In genomic region chr7:150049012-150049655, GRCh38 we compare ENCODE assay signal across 8 cellular contexts.
A peak's percentile ranks its signal among the peaks of the same experiment; 100 is the strongest.
DNase-seq lines count a peak whose midpoint lies in the region; ATAC-seq and TF ChIP-seq lines count a peak whose summit lies in the region.
"Not testable (repeated sequence)": the region's sequence is repeated elsewhere in the genome, so short reads cannot be mapped to it uniquely, and the experiment has no call there.

No MANE protein-coding gene starts in this region.

- H3K27ac ChIP-seq in mammary epithelial cell (ENCODE audit: insufficient read depth, low read depth, low read length); mesendoderm (ENCODE audit: low read depth, low read length): not testable (repeated sequence)
- H3K27ac ChIP-seq in heart left ventricle, result peak overlapping the region in 1 of 12 donors; percentile 58

- not testable (repeated sequence) for H2BK120ac ChIP-seq in mesendoderm (ENCODE audit: low read depth, low read length)

- H3K4me3 ChIP-seq in mammary epithelial cell (replicated peaks in 1 of 3; ENCODE audit: insufficient read depth in 1 of 3, low read depth in 2 of 3, low read length in 3 of 3) (peak overlapping the region in 2 of 3 experiments; percentile 11 to 34), heart left ventricle (peak overlapping the region in 11 of 12 donors; percentile 14 to 54 (median 44)), retinal pigment epithelial cell (ENCODE audit: low read length) (peak overlapping the region; percentile 33)
- not testable (repeated sequence) for H3K4me3 ChIP-seq in mesendoderm (ENCODE audit: low read length)

- peak overlapping the region; percentile 82 for H3K56ac ChIP-seq in mesendoderm (ENCODE audit: low read length)

- CTCF ChIA-PET in mammary epithelial cell (lab: Charles Lee; ENCODE audit: low non-redundant PET), result not testable (repeated sequence)

- H3K79me1 ChIP-seq in mesendoderm (ENCODE audit: low read length), result not testable (repeated sequence)

- H3K4ac ChIP-seq in mesendoderm (ENCODE audit: low read depth, low read length), result not testable (repeated sequence)

- not testable (repeated sequence) for H4K20me1 ChIP-seq in mammary epithelial cell (ENCODE audit: insufficient read depth, low read length)

- H3K4me2 ChIP-seq in mammary epithelial cell (ENCODE audit: insufficient read depth, low read depth, low read length) (peak overlapping the region; percentile 64), mesendoderm (ENCODE audit: low read length) (peak overlapping the region; percentile 23)

- not testable (repeated sequence) for H3K4me1 ChIP-seq in mammary epithelial cell (ENCODE audit: insufficient read depth, low read length); mesendoderm (ENCODE audit: control insufficient read depth, low read depth, low read length)
- H3K4me1 ChIP-seq in heart left ventricle, result peaks cover 0 to 18% (median 2%) of the 10 kb centered on the region in 12 donors

- not testable (repeated sequence) for H3K23ac ChIP-seq in mesendoderm (ENCODE audit: low read length)

- intact Hi-C loops in mammary epithelial cell (cut with micrococcal nuclease) (loop anchor here (5.0 kb wide), 1 partner anchor 167 kb away; no protein-coding TSS in a partner anchor), heart left ventricle (cut with DNase I) (loop anchor here in 4 of 10 donors (5.0 to 10.0 kb wide), 3 partner anchors 164 to 244 kb away; no protein-coding TSS in a partner anchor)

- not testable (repeated sequence) for H4K5ac ChIP-seq in mesendoderm (ENCODE audit: low read length)

- H3K36me3 ChIP-seq in mammary epithelial cell (ENCODE audit: insufficient read depth, low read length); heart left ventricle; mesendoderm (ENCODE audit: control insufficient read depth, insufficient read depth, low read length): not testable (repeated sequence)

- not testable (repeated sequence) for TF ChIP-seq CTCF in mammary epithelial cell (conservative IDR thresholded peaks at IDR 0.05 in 1 of 2, IDR thresholded peaks at IDR 0.05 in 1 of 2; ENCODE audit: extremely low read depth in 1 of 2, insufficient read depth in 1 of 2, low read depth in 1 of 2, low read length in 2 of 2)
- peak in 6 of 12 donors; percentile 18 to 46 (median 22) for TF ChIP-seq CTCF in heart left ventricle (IDR thresholded peaks at IDR 0.05)
- peak; percentile 12 for TF ChIP-seq CTCF in retinal pigment epithelial cell (conservative IDR thresholded peaks at IDR 0.05; ENCODE audit: low read depth, low read length)

- H3K9me3 ChIP-seq in mammary epithelial cell (replicated peaks; ENCODE audit: insufficient read depth, low read length); heart left ventricle: not testable (repeated sequence)

- ATAC-seq in heart left ventricle, result peak in 3 of 4 donors; percentile 92 to 97 (median 94)

- H2BK5ac ChIP-seq in mesendoderm (ENCODE audit: low read length), result not testable (repeated sequence)

- in situ Hi-C loops in ACHN (cut with HindIII; ENCODE audit: low pct_ligation_motif_present, low pct_unique_long_range_greater_than_20kb, low sequenced_read_pairs); mammary epithelial cell (cut with MboI; ENCODE audit: low sequenced_read_pairs in 2 of 2): not testable (repeated sequence)

- not testable (repeated sequence) for H3K9ac ChIP-seq in mammary epithelial cell (ENCODE audit: insufficient read depth, low read length)
- H3K9ac ChIP-seq in mesendoderm (ENCODE audit: low read length), result peak overlapping the region; percentile 53

- H2AK5ac ChIP-seq in mesendoderm (ENCODE audit: low read length), result not testable (repeated sequence)

- not testable (repeated sequence) for TF ChIP-seq POLR2A in heart left ventricle (IDR thresholded peaks at IDR 0.05)

- not testable (repeated sequence) for BruUV-seq in mammary epithelial cell (replicated peaks; lab: Mats Ljungman, UMichigan)

- DNase-seq in ACHN, result peak; percentile 70
- peak; percentile 9 for DNase-seq in H4 (ENCODE audit: low spot score)
- peak; percentile 31 for DNase-seq in NCI-H2196 (lab: John Stamatoyannopoulos, UW; ENCODE audit: unreplicated experiment)
- peak; percentile 4 for DNase-seq in activated CD4-positive, alpha-beta T cell treated with anti-CD3 and anti-CD28 coated beads for 48 hours
- DNase-seq in mammary epithelial cell, result peak; percentile 23
- DNase-seq in heart left ventricle, result peak in 4 of 5 donors; percentile 27 to 49 (median 34)
- peak; percentile 68 for DNase-seq in mesendoderm
- not testable (repeated sequence) for DNase-seq in retinal pigment epithelial cell (ENCODE audit: low read depth)

- H3K18ac ChIP-seq in mesendoderm (ENCODE audit: low read length), result not testable (repeated sequence)

- not testable (repeated sequence) for H3K79me2 ChIP-seq in mammary epithelial cell (ENCODE audit: insufficient read depth, low read length); mesendoderm (ENCODE audit: control insufficient read depth, insufficient read depth, low read length)

- not testable (repeated sequence) for H2BK15ac ChIP-seq in mesendoderm (replicated peaks; ENCODE audit: low read depth)

- H2AFZ ChIP-seq in mammary epithelial cell (ENCODE audit: low read depth, low read length), result peak overlapping the region; percentile 73

- not testable (repeated sequence) for H3K27me3 ChIP-seq in mammary epithelial cell (ENCODE audit: insufficient read depth, low read length); mesendoderm (ENCODE audit: insufficient read depth, low read length, poor library complexity)
- peaks cover 0 to 27% (median 11%) of the 10 kb centered on the region in 9 donors for H3K27me3 ChIP-seq in heart left ventricle

- 11% methylated on average over 5 of the region's 46 CpGs for WGBS in mammary epithelial cell (ENCODE audit: low coverage, missing lambda C conversion rate)
- 4 to 8% (median 6%) methylated on average over 10 to 32 of the region's 46 CpGs for WGBS in heart left ventricle, 4 donors
- no CpG with 5 or more reads among the region's 46 CpGs for WGBS in mesendoderm (ENCODE audit: extremely low coverage, insufficient coverage, low lambda C conversion rate)

- dilution Hi-C loops in mammary epithelial cell (cut with HindIII; ENCODE audit: low sequenced_read_pairs), result not testable (repeated sequence)

- H4K8ac ChIP-seq in mesendoderm (ENCODE audit: low read depth, low read length), result not testable (repeated sequence)
